Comparison of ENCODE assay signal across 26 cellular contexts in genomic region chr2:239093487-239093886, GRCh38.
"Had no signal": no experiment of that assay in that cellular context is flagged by ENCODE, and none has a peak within 500 bp of the region (broad histone marks: within the 10 kb centered on the region; RNA-seq: fewer than 3 reads in every experiment).

No MANE protein-coding gene starts in this region.

- H3K4me3 ChIP-seq: ascending aorta, breast epithelium, coronary artery, esophagus squamous epithelium, gastroesophageal sphincter, heart right ventricle, hepatocyte had no signal

- H3K9me3 ChIP-seq: ascending aorta, breast epithelium, esophagus squamous epithelium, gastroesophageal sphincter, heart right ventricle had no signal

- H3K36me3 ChIP-seq: breast epithelium had no signal

- ATAC-seq: activated naive CD4-positive, alpha-beta T cell treated with anti-CD3 and anti-CD28 coated beads, Interleukin-2, amount 50 U/mL, for 72 hours; activated T-cell treated with anti-CD3 and anti-CD28 coated beads, Interleukin-2, amount 50 U/mL, for 72 hours; effector memory CD8-positive, alpha-beta T cell; gastroesophageal sphincter had no signal

- H3K4me1 ChIP-seq: ascending aorta, breast epithelium, gastroesophageal sphincter, heart right ventricle had no signal

- H3K4me2 ChIP-seq: hepatocyte had no signal

- H2AFZ ChIP-seq: hepatocyte had no signal

- H3K79me2 ChIP-seq: hepatocyte had no signal

- H3K27me3 ChIP-seq: ascending aorta, breast epithelium, esophagus squamous epithelium, gastroesophageal sphincter, heart right ventricle, hepatocyte had no signal

- H3K27ac ChIP-seq: ascending aorta, breast epithelium, coronary artery, esophagus squamous epithelium, gastroesophageal sphincter, heart right ventricle, hepatocyte had no signal

- DNase-seq: activated CD4-positive, alpha-beta memory T cell treated with anti-CD3 and anti-CD28 coated beads, Interleukin-2, amount 10 ng/mL, durations not matched to agents 7 days and 5 days; activated CD4-positive, alpha-beta T cell treated with anti-CD3 and anti-CD28 coated beads for 1 hour; activated CD4-positive, alpha-beta T cell treated with anti-CD3 and anti-CD28 coated beads for 4 hours; activated CD4-positive, alpha-beta T cell treated with anti-CD3 and anti-CD28 coated beads, Interleukin-2, amount 10 ng/mL, durations not matched to agents 7 days and 5 days; activated CD4-positive, alpha-beta T cell treated with anti-CD3 and anti-CD28 coated beads, Interleukin-2, amount 50 U/mL, for 4 hours; activated CD8-positive, alpha-beta memory T cell treated with anti-CD3 and anti-CD28 coated beads, Interleukin-2, amount 50 U/mL, for 48 hours; activated gamma-delta T cell; activated naive CD4-positive, alpha-beta T cell; activated naive CD4-positive, alpha-beta T cell treated with anti-CD3 and anti-CD28 coated beads, Interleukin-2, amount 10 ng/mL, durations not matched to agents 7 days and 5 days; activated naive CD8-positive, alpha-beta T cell treated with anti-CD3 and anti-CD28 coated beads, Interleukin-2, amount 10 ng/mL, durations not matched to agents 7 days and 5 days; activated T-cell treated with anti-CD3 and anti-CD28 coated beads for 4 hours; activated T-cell treated with anti-CD3 and anti-CD28 coated beads, Interleukin-2, amount 50 U/mL, for 24 hours; activated T-cell treated with anti-CD3 and anti-CD28 coated beads, Interleukin-2, amount 50 U/mL, for 72 hours; effector CD4-positive, alpha-beta T cell; effector memory CD8-positive, alpha-beta T cell; erythroblast; esophagus squamous epithelium; foreskin melanocyte; heart right ventricle; T-helper 2 cell had no signal
